In genomic region chr6:121756643-121757042, GRCh38 we compare ENCODE assay signal across 31 cellular contexts.
"Had no signal": no experiment of that assay in that cellular context is flagged by ENCODE, and none has a peak within 500 bp of the region (broad histone marks: within the 10 kb centered on the region; RNA-seq: fewer than 3 reads in every experiment).

No MANE protein-coding gene starts in this region.

- H3K36me3 ChIP-seq: adrenal gland had no signal

- H3K36me3 Mint-ChIP-seq: activated CD4-positive, alpha-beta memory T cell treated with anti-CD3 and anti-CD28 coated beads for 36 hours; activated naive CD4-positive, alpha-beta T cell treated with anti-CD3 and anti-CD28 coated beads, Interleukin-2, amount 50 U/mL, for 24 hours had no signal

- H3K27ac Mint-ChIP-seq: activated B cell treated with CpG ODN at 0.5 μM for 24 hours; activated CD4-positive, alpha-beta memory T cell treated with anti-CD3 and anti-CD28 coated beads for 36 hours; activated naive CD4-positive, alpha-beta T cell treated with anti-CD3 and anti-CD28 coated beads, Interleukin-2, amount 50 U/mL, for 24 hours; activated naive CD8-positive, alpha-beta T cell treated with anti-CD3 and anti-CD28 coated beads, Interleukin-2, amount 10 ng/mL, durations not matched to agents 7 days and 5 days; activated T-cell treated with anti-CD3 and anti-CD28 coated beads, Interleukin-2, amount 50 U/mL, for 72 hours; activated T-helper 2 cell treated with anti-CD3 and anti-CD28 coated beads, Interferon-gamma antibody, Interleukin-2, Interleukin-4, amounts not matched to agents 10 μg/mL and 5 μg/mL and 100 μg/mL, durations not matched to agents 14 hours and 24 hours and 36 hours had no signal

- H3K4me3 ChIP-seq: adrenal gland, body of pancreas had no signal

- DNase-seq: activated B cell treated with CpG ODN at 0.5 μM for 24 hours; activated CD4-positive, alpha-beta memory T cell treated with anti-CD3 and anti-CD28 coated beads for 36 hours; activated CD4-positive, alpha-beta T cell treated with anti-CD3 and anti-CD28 coated beads for 4 hours; activated CD4-positive, alpha-beta T cell treated with anti-CD3 and anti-CD28 coated beads, Interleukin-2, amount 50 U/mL, for 1 hour; activated CD4-positive, CD25-positive, alpha-beta regulatory T cell treated with anti-CD3 and anti-CD28 coated beads, Interleukin-2, amount 50 U/mL, for 72 hours; activated gamma-delta T cell; activated naive CD4-positive, alpha-beta T cell treated with Interleukin-2 at 50 U/mL for 16 hours; activated naive CD8-positive, alpha-beta T cell treated with anti-CD3 and anti-CD28 coated beads, Interleukin-2, amount 10 ng/mL, durations not matched to agents 7 days and 5 days; activated T-cell treated with anti-CD3 and anti-CD28 coated beads, Interleukin-2, amount 50 U/mL, for 1 hour; activated T-cell treated with anti-CD3 and anti-CD28 coated beads, Interleukin-2, amount 50 U/mL, for 72 hours; adrenal gland; body of pancreas; caudate nucleus; Karpas-422; KBM-7; NCI-H1105 treated with DMSO at 0.1 percent for 48 hours; NCI-H1436; NCI-H1694 treated with DMSO at 0.1 percent for 48 hours; NCI-H2029; NCI-H345; NCI-H524 treated with DMSO at 0.1 percent for 48 hours; NCI-H748 treated with DMSO at 0.1 percent for 48 hours; NK-92 treated with Interleukin-12 subunit alpha and Interleukin-12 subunit beta, amount 100 ng/mL, for 24 hours; Right ventricle myocardium superior; SW 1271; T-helper 1 cell; T-helper 2 cell; T-helper 9 cell had no signal

- H3K4me3 Mint-ChIP-seq: activated B cell treated with CpG ODN at 0.5 μM for 24 hours; activated CD4-positive, alpha-beta memory T cell treated with anti-CD3 and anti-CD28 coated beads for 36 hours; activated naive CD4-positive, alpha-beta T cell treated with anti-CD3 and anti-CD28 coated beads, Interleukin-2, amount 50 U/mL, for 24 hours; activated naive CD8-positive, alpha-beta T cell treated with anti-CD3 and anti-CD28 coated beads, Interleukin-2, amount 10 ng/mL, durations not matched to agents 7 days and 5 days; activated T-cell treated with anti-CD3 and anti-CD28 coated beads, Interleukin-2, amount 50 U/mL, for 72 hours had no signal

- H3K27me3 Mint-ChIP-seq: activated B cell treated with CpG ODN at 0.5 μM for 24 hours; activated CD4-positive, alpha-beta memory T cell treated with anti-CD3 and anti-CD28 coated beads for 36 hours; activated naive CD4-positive, alpha-beta T cell treated with anti-CD3 and anti-CD28 coated beads, Interleukin-2, amount 50 U/mL, for 24 hours; activated naive CD8-positive, alpha-beta T cell treated with anti-CD3 and anti-CD28 coated beads, Interleukin-2, amount 10 ng/mL, durations not matched to agents 7 days and 5 days had no signal

- H3K9me3 ChIP-seq: adrenal gland, body of pancreas had no signal

- H3K4me1 ChIP-seq: adrenal gland, body of pancreas had no signal

- H3K27me3 ChIP-seq: adrenal gland, body of pancreas had no signal

- H3K27ac ChIP-seq: adrenal gland, body of pancreas, VCaP had no signal

- H3K4me1 Mint-ChIP-seq: activated B cell treated with CpG ODN at 0.5 μM for 24 hours; activated naive CD4-positive, alpha-beta T cell treated with anti-CD3 and anti-CD28 coated beads, Interleukin-2, amount 50 U/mL, for 24 hours had no signal

- ATAC-seq: activated T-cell treated with anti-CD3 and anti-CD28 coated beads, Interleukin-2, amount 50 U/mL, for 72 hours; body of pancreas had no signal

- H3K9me3 Mint-ChIP-seq: activated naive CD4-positive, alpha-beta T cell treated with anti-CD3 and anti-CD28 coated beads, Interleukin-2, amount 50 U/mL, for 24 hours had no signal
